Comparison of ENCODE assay signal across 8 cellular contexts in genomic region chr10:43140414-43140813, GRCh38. TPM values are rescaled to one million over a fixed set of nuclear protein-coding genes. Genes with fewer than 3 reads are reported as not detected.
DNase-seq lines count a peak whose midpoint lies in the region; ATAC-seq and TF ChIP-seq lines count a peak whose summit lies in the region.

No MANE protein-coding gene starts in this region.

- ATAC-seq in GM21360 (IDR thresholded peaks at IDR 0.05; ENCODE audit: unreplicated experiment) (peak; percentile 41), HG03571 (IDR thresholded peaks at IDR 0.05; ENCODE audit: unreplicated experiment) (peak; percentile 42)
- ATAC-seq in naive thymus-derived CD8-positive, alpha-beta T cell: peak; percentile 44 to 51

- H3K27ac ChIP-seq in testis (no peak overlapping the region), thyroid gland (no peak overlapping the region)

- H3K9me3 ChIP-seq in adipocyte (ENCODE audit: control insufficient read depth, low read length) (no peaks in the 10 kb centered on the region), testis (no peaks in the 10 kb centered on the region), thyroid gland (no peaks in the 10 kb centered on the region)

- peak overlapping the region; percentile 96 to 100 (median 99) for H3K27ac Mint-ChIP-seq in CD14-positive monocyte
- peak overlapping the region; percentile 79 to 100 (median 90) for H3K27ac Mint-ChIP-seq in naive thymus-derived CD8-positive, alpha-beta T cell

- TF ChIP-seq CTCF in CD14-positive monocyte (IDR thresholded peaks at IDR 0.05): no peak
- TF ChIP-seq CTCF in testis (IDR thresholded peaks at IDR 0.05): no peak
- no peak for TF ChIP-seq CTCF in thyroid gland (IDR thresholded peaks at IDR 0.05)

- intact Hi-C loops in CD14-positive monocyte (cut with micrococcal nuclease) (no loop called here), testis (cut with DNase I; ENCODE audit: low total_unique reads) (no loop called here), thyroid gland (cut with DNase I) (no loop called here)

- H3K27me3 Mint-ChIP-seq in CD14-positive monocyte (ENCODE audit: low read depth in 3 of 3): peaks cover 0 to 4% (median 0%) of the 10 kb centered on the region in 3 donors
- H3K27me3 Mint-ChIP-seq in naive thymus-derived CD8-positive, alpha-beta T cell: no peaks in the 10 kb centered on the region

- H3K4me3 ChIP-seq in adipocyte (ENCODE audit: low read length) (peak overlapping the region; percentile 99), testis (no peak overlapping the region), thyroid gland (replicated peaks in 1 of 3) (no peak overlapping the region)

- H3K9me3 Mint-ChIP-seq in CD14-positive monocyte: peaks cover 0 to 2% (median 0%) of the 10 kb centered on the region in 7 donors
- no peaks in the 10 kb centered on the region for H3K9me3 Mint-ChIP-seq in naive thymus-derived CD8-positive, alpha-beta T cell

- H3K9ac ChIP-seq in adipocyte (ENCODE audit: low read length): peak overlapping the region; percentile 95

- WGBS in testis, 2 donors: 83 to 84% methylated on average over 3 of the region's 3 CpGs
- 79 to 85% methylated on average over 3 of the region's 3 CpGs for WGBS in thyroid gland, 2 donors

- H3K4me3 Mint-ChIP-seq in CD14-positive monocyte: peak overlapping the region; percentile 71 to 97
- peak overlapping the region; percentile 40 to 99 (median 78) for H3K4me3 Mint-ChIP-seq in naive thymus-derived CD8-positive, alpha-beta T cell

- H3K4me1 ChIP-seq in adipocyte (ENCODE audit: control insufficient read depth, insufficient read depth, low read length) (peaks cover 37% of the 10 kb centered on the region), testis (peaks cover 12% of the 10 kb centered on the region), thyroid gland (peaks cover 17 to 26% of the 10 kb centered on the region in 2 donors)

- H3K36me3 ChIP-seq in adipocyte (ENCODE audit: control insufficient read depth, insufficient read depth, low read length, severe bottlenecking) (no peaks in the 10 kb centered on the region), testis (ENCODE audit: low read depth, missing control alignments) (no peaks in the 10 kb centered on the region), thyroid gland (no peaks in the 10 kb centered on the region)

- H3K36me3 Mint-ChIP-seq in CD14-positive monocyte: peaks cover 23 to 35% of the 10 kb centered on the region in 2 donors
- H3K36me3 Mint-ChIP-seq in naive thymus-derived CD8-positive, alpha-beta T cell: no peaks in the 10 kb centered on the region

- TF ChIP-seq POLR2A in testis (IDR thresholded peaks at IDR 0.05): no peak
- TF ChIP-seq POLR2A in thyroid gland (IDR thresholded peaks at IDR 0.05): no peak

- no peak for DNase-seq in CD14-positive monocyte (ENCODE audit: low spot score)
- DNase-seq in adipocyte (ENCODE audit: low read depth): peak; percentile 82
- DNase-seq in naive thymus-derived CD8-positive, alpha-beta T cell: peak in 3 of 10 donors; percentile 52 to 75 (median 72)
- no peak for DNase-seq in testis
- no peak for DNase-seq in NCI-H345 (lab: John Stamatoyannopoulos, UW)
- no peak for DNase-seq in thyroid gland

- peaks cover 65% of the 10 kb centered on the region for H3K4me1 Mint-ChIP-seq in CD14-positive monocyte
- peaks cover 32 to 79% (median 70%) of the 10 kb centered on the region in 4 donors for H3K4me1 Mint-ChIP-seq in naive thymus-derived CD8-positive, alpha-beta T cell

- POLR2A ChIA-PET in naive thymus-derived CD8-positive, alpha-beta T cell (lab: Charles Lee): interaction anchor here (1.0 to 7.7 kb wide), 6 partner anchors 12 to 508 kb away, joined by 3 to 113 read pairs (median 4); partner anchors contain the start of genes ZNF32 and ZNF33B

- H3K27me3 ChIP-seq in adipocyte (replicated peaks; ENCODE audit: control insufficient read depth, insufficient read depth, low read length) (no peaks in the 10 kb centered on the region), testis (no peaks in the 10 kb centered on the region), thyroid gland (no peaks in the 10 kb centered on the region)

RNA-seq across cellular contexts. Expression of gene CSGALNACT2, which starts 2.2 kb away (rescaled TPM):
- 10 to 100 TPM; 43.7 to 48.2 TPM for polyA plus RNA-seq in CD14-positive monocyte
- total RNA-seq in naive thymus-derived CD8-positive, alpha-beta T cell: 10 to 100 TPM; 56.9 to 61.0 TPM
- polyA plus RNA-seq in naive thymus-derived CD8-positive, alpha-beta T cell: 10 to 100 TPM; 15.0 to 20.0 (median 16.2) TPM
- total RNA-seq in testis: 10 to 100 TPM; 16.7 to 17.9 TPM
- 13.9 TPM for polyA plus RNA-seq in testis (ENCODE audit: insufficient read depth, low read depth, low replicate concordance)
- total RNA-seq in thyroid gland: 10 to 100 TPM; 14.4 to 24.1 (median 20.0) TPM
